In the genomic region with DNA sequence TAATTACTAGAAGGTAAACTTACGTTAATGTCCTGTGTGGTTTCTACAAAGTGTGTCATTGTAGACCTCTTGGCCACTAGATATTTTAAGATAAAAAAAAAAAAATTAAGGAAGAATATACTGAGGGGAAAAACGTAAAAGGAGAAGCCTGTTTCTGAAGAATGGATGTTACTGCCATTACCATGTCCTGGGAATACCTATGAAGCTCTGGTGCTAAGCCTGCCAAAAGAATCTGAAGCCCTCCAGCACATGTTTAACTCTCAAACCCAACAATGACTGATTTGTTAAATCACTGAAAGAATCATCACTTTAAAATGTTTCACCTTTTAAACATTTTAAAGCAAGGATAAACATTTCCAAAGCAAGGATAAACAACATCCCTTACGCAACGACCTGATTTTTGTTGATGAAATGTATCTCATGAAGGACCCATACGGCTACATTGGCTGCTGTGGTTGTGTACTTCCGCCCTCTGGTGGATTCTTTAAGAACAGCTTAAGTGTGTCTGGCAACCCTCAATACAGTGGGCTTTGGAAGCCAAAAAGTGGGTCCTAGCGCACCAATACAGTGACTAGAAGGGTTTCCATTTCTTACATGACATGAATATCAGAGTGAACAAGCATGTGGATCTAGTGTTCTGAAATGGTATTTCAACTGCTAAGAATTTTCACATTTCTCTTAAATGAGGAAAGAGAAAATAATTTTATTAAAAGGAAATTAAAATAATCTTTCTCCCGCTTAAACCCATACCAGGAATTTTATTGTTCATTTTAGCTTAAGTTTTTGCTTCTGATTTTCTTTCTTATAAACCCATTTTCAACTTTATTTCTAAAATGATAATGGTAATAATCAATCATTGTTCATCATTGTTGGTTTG, we compare ENCODE assay signal across 8 cellular contexts.
A peak's percentile ranks its signal among the peaks of the same experiment; 100 is the strongest.
DNase-seq lines count a peak whose midpoint lies in the region; ATAC-seq and TF ChIP-seq lines count a peak whose summit lies in the region.

No MANE protein-coding gene starts in this region.

- H3K4me3 ChIP-seq in GM06990 (replicated peaks; ENCODE audit: low read depth, low read length) (no peak overlapping the region), OCI-LY7 (ENCODE audit: low read depth, low read length, poor library complexity, severe bottlenecking) (no peak overlapping the region), trophoblast cell (ENCODE audit: low read depth, low read length) (no peak overlapping the region)

- no peak overlapping the region for H3K18ac ChIP-seq in trophoblast cell (ENCODE audit: low read length)

- no peaks in the 10 kb centered on the region for H3K9me2 ChIP-seq in OCI-LY7 (ENCODE audit: insufficient read depth, low read length)

- H4K20me1 ChIP-seq in OCI-LY7 (ENCODE audit: insufficient read depth, low read length), result no peaks in the 10 kb centered on the region

- DNase-seq in GM06990 (ENCODE audit: extremely low read depth, insufficient read length) (no peak), OCI-LY7 (ENCODE audit: low spot score) (peak; percentile 51), germinal center (ENCODE audit: low spot score) (peak; percentile 56), trophoblast cell (peak; percentile 65 to 94), T1000 (lab: John Stamatoyannopoulos, UW) (no peak)
- DNase-seq in activated naive CD4-positive, alpha-beta T cell treated with Interleukin-2 at 50 U/mL for 16 hours, result peak; percentile 40

- H3K4ac ChIP-seq in trophoblast cell (ENCODE audit: low read depth, low read length), result no peak overlapping the region

- H3K9me3 ChIP-seq in OCI-LY7 (ENCODE audit: low read length), result no peaks in the 10 kb centered on the region
- no peaks in the 10 kb centered on the region for H3K9me3 ChIP-seq in trophoblast cell (ENCODE audit: insufficient read depth, low read depth, low read length)

- no TSS peak for BruUV-seq in OCI-LY7 (replicated peaks; lab: Mats Ljungman, UMichigan)

- no peak overlapping the region for H4K91ac ChIP-seq in trophoblast cell (ENCODE audit: low read depth, low read length)

- H2BK120ac ChIP-seq in trophoblast cell (ENCODE audit: insufficient read depth, low read length, poor library complexity), result no peak overlapping the region

- H3K27me3 ChIP-seq in GM06990 (replicated peaks; ENCODE audit: control insufficient read depth, insufficient read depth, low read length), result no peaks in the 10 kb centered on the region
- no peaks in the 10 kb centered on the region for H3K27me3 ChIP-seq in trophoblast cell (ENCODE audit: insufficient read depth, low read length)

- H3K4me2 ChIP-seq in OCI-LY7 (ENCODE audit: low read length) (no peak overlapping the region), trophoblast cell (ENCODE audit: low read length) (no peak overlapping the region)

- no peak overlapping the region for H4K12ac ChIP-seq in trophoblast cell (ENCODE audit: low read depth, low read length)

- WGBS in trophoblast cell (ENCODE audit: extremely low coverage, insufficient coverage, insufficient read length), result no CpG with 5 or more reads among the region's 8 CpGs

- no peak overlapping the region for H2AK5ac ChIP-seq in trophoblast cell (ENCODE audit: low read length)

- H3K36me3 ChIP-seq in GM06990 (ENCODE audit: control insufficient read depth, insufficient read depth, low read length) (no peaks in the 10 kb centered on the region; the same call in 1 of the 2 replicates), OCI-LY7 (ENCODE audit: insufficient read depth, low read length) (no peaks in the 10 kb centered on the region), trophoblast cell (ENCODE audit: control insufficient read depth in 1 of 2, insufficient read depth in 2 of 2, low read length in 2 of 2) (peaks cover 7 to 29% of the 10 kb centered on the region in 2 experiments)

- H4K8ac ChIP-seq in trophoblast cell (ENCODE audit: low read depth, low read length), result no peak overlapping the region

- CTCF ChIA-PET in OCI-LY7 (lab: Charles Lee; ENCODE audit: unreplicated experiment), result no interaction called here

- H2AFZ ChIP-seq in OCI-LY7 (ENCODE audit: low read length), result no peak overlapping the region
- no peak overlapping the region for H2AFZ ChIP-seq in trophoblast cell (ENCODE audit: insufficient read depth, low read length, poor library complexity)

- H3K4me1 ChIP-seq in OCI-LY7 (ENCODE audit: insufficient read depth, low read length, poor library complexity, severe bottlenecking) (no peaks in the 10 kb centered on the region), trophoblast cell (ENCODE audit: control insufficient read depth in 1 of 2, insufficient read depth in 2 of 2, low read length in 2 of 2) (no peaks in the 10 kb centered on the region)

- H2BK12ac ChIP-seq in trophoblast cell (ENCODE audit: low read length), result no peak overlapping the region

- no peak for TF ChIP-seq EP300 in Ishikawa (IDR thresholded peaks at IDR 0.05; ENCODE audit: borderline replicate concordance)

- H2BK5ac ChIP-seq in trophoblast cell (ENCODE audit: low read depth, low read length, poor library complexity), result no peak overlapping the region

- peak; percentile 98 for ATAC-seq in GM21619 (IDR thresholded peaks at IDR 0.05; ENCODE audit: unreplicated experiment)

- POLR2A ChIA-PET in OCI-LY7 (lab: Charles Lee), result no interaction called here

- peak; percentile 87 for TF ChIP-seq RAD21 in Ishikawa (IDR thresholded peaks at IDR 0.05; ENCODE audit: low read depth)

- no peaks in the 10 kb centered on the region for H3K79me1 ChIP-seq in trophoblast cell (ENCODE audit: low read length)

- H3K14ac ChIP-seq in trophoblast cell (ENCODE audit: low read length), result no peak overlapping the region

- no peak overlapping the region for H3K23ac ChIP-seq in trophoblast cell (ENCODE audit: low read length)

- H3K9ac ChIP-seq in trophoblast cell (ENCODE audit: low read length), result no peak overlapping the region

- H3K27ac ChIP-seq in OCI-LY7 (ENCODE audit: low read depth, low read length, poor library complexity, severe bottlenecking), result no peak overlapping the region
- H3K27ac ChIP-seq in trophoblast cell (ENCODE audit: low read depth, low read length), result no peak overlapping the region

- TF ChIP-seq CTCF in GM06990 (IDR thresholded peaks at IDR 0.05; ENCODE audit: insufficient read depth, low read length, poor library complexity, severe bottlenecking) (peak; percentile 68), OCI-LY7 (conservative IDR thresholded peaks at IDR 0.05; ENCODE audit: low read length) (peak; percentile 78)

- intact Hi-C loops in OCI-LY7 (cut with micrococcal nuclease; ENCODE audit: unreplicated experiment), result loop anchor here (1.0 kb wide), 1 partner anchor 249 kb away; no protein-coding TSS in a partner anchor

- H3K79me2 ChIP-seq in OCI-LY7 (ENCODE audit: insufficient read depth, low read depth, low read length), result no peaks in the 10 kb centered on the region
- no peaks in the 10 kb centered on the region for H3K79me2 ChIP-seq in trophoblast cell (ENCODE audit: control insufficient read depth, insufficient read depth, low read length, poor library complexity)

TF ChIP-seq in Ishikawa, 13 proteins besides CTCF, POLR2A, EP300 and RAD21:
- TF ChIP-seq FOXM1 (IDR thresholded peaks at IDR 0.05; ENCODE audit: borderline replicate concordance, low read depth), result no peak
- peak; percentile 80 for TF ChIP-seq CEBPB (IDR thresholded peaks at IDR 0.05)
- TF ChIP-seq, protein P1, sequence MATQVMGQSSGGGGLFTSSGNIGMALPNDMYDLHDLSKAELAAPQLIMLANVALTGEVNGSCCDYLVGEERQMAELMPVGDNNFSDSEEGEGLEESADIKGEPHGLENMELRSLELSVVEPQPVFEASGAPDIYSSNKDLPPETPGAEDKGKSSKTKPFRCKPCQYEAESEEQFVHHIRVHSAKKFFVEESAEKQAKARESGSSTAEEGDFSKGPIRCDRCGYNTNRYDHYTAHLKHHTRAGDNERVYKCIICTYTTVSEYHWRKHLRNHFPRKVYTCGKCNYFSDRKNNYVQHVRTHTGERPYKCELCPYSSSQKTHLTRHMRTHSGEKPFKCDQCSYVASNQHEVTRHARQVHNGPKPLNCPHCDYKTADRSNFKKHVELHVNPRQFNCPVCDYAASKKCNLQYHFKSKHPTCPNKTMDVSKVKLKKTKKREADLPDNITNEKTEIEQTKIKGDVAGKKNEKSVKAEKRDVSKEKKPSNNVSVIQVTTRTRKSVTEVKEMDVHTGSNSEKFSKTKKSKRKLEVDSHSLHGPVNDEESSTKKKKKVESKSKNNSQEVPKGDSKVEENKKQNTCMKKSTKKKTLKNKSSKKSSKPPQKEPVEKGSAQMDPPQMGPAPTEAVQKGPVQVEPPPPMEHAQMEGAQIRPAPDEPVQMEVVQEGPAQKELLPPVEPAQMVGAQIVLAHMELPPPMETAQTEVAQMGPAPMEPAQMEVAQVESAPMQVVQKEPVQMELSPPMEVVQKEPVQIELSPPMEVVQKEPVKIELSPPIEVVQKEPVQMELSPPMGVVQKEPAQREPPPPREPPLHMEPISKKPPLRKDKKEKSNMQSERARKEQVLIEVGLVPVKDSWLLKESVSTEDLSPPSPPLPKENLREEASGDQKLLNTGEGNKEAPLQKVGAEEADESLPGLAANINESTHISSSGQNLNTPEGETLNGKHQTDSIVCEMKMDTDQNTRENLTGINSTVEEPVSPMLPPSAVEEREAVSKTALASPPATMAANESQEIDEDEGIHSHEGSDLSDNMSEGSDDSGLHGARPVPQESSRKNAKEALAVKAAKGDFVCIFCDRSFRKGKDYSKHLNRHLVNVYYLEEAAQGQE (IDR thresholded peaks at IDR 0.05; ENCODE audit: low read depth), result no peak

Comparison
In these comparisons a context has a peak if more than half of its experiments do, and no peak if none do; other contexts are left out.
1. DNase-seq: peak in OCI-LY7 (single experiment), activated naive CD4-positive, alpha-beta T cell treated with Interleukin-2 at 50 U/mL for 16 hours (single experiment), germinal center (single experiment) and trophoblast cell (2 of 2); none in GM06990 (single experiment) and T1000 (single experiment).